In genomic region chr7:148684289-148684688, GRCh38 we compare ENCODE assay signal across 3 cellular contexts.
TF ChIP-seq lines count a peak whose summit lies in the region.

No MANE protein-coding gene starts in this region.

TF ChIP-seq in GM23338, 12 proteins besides CTCF, POLR2A, EP300 and RAD21 (continues in another document):
- TF ChIP-seq JUNB (IDR thresholded peaks at IDR 0.05; ENCODE audit: unreplicated experiment) (no peak), CREB1 (CRISPR knock-in tag; IDR thresholded peaks at IDR 0.05; ENCODE audit: low read depth) (no peak), ZNF331 (CRISPR knock-in tag; IDR thresholded peaks at IDR 0.05; ENCODE audit: low read depth) (no peak), NANOG (IDR thresholded peaks at IDR 0.05; ENCODE audit: borderline replicate concordance) (no peak), STAT1 (IDR thresholded peaks at IDR 0.05; ENCODE audit: unreplicated experiment) (no peak), POLR2AphosphoS5 (IDR thresholded peaks at IDR 0.05; ENCODE audit: low read depth) (no peak)
- TF ChIP-seq, protein P1, sequence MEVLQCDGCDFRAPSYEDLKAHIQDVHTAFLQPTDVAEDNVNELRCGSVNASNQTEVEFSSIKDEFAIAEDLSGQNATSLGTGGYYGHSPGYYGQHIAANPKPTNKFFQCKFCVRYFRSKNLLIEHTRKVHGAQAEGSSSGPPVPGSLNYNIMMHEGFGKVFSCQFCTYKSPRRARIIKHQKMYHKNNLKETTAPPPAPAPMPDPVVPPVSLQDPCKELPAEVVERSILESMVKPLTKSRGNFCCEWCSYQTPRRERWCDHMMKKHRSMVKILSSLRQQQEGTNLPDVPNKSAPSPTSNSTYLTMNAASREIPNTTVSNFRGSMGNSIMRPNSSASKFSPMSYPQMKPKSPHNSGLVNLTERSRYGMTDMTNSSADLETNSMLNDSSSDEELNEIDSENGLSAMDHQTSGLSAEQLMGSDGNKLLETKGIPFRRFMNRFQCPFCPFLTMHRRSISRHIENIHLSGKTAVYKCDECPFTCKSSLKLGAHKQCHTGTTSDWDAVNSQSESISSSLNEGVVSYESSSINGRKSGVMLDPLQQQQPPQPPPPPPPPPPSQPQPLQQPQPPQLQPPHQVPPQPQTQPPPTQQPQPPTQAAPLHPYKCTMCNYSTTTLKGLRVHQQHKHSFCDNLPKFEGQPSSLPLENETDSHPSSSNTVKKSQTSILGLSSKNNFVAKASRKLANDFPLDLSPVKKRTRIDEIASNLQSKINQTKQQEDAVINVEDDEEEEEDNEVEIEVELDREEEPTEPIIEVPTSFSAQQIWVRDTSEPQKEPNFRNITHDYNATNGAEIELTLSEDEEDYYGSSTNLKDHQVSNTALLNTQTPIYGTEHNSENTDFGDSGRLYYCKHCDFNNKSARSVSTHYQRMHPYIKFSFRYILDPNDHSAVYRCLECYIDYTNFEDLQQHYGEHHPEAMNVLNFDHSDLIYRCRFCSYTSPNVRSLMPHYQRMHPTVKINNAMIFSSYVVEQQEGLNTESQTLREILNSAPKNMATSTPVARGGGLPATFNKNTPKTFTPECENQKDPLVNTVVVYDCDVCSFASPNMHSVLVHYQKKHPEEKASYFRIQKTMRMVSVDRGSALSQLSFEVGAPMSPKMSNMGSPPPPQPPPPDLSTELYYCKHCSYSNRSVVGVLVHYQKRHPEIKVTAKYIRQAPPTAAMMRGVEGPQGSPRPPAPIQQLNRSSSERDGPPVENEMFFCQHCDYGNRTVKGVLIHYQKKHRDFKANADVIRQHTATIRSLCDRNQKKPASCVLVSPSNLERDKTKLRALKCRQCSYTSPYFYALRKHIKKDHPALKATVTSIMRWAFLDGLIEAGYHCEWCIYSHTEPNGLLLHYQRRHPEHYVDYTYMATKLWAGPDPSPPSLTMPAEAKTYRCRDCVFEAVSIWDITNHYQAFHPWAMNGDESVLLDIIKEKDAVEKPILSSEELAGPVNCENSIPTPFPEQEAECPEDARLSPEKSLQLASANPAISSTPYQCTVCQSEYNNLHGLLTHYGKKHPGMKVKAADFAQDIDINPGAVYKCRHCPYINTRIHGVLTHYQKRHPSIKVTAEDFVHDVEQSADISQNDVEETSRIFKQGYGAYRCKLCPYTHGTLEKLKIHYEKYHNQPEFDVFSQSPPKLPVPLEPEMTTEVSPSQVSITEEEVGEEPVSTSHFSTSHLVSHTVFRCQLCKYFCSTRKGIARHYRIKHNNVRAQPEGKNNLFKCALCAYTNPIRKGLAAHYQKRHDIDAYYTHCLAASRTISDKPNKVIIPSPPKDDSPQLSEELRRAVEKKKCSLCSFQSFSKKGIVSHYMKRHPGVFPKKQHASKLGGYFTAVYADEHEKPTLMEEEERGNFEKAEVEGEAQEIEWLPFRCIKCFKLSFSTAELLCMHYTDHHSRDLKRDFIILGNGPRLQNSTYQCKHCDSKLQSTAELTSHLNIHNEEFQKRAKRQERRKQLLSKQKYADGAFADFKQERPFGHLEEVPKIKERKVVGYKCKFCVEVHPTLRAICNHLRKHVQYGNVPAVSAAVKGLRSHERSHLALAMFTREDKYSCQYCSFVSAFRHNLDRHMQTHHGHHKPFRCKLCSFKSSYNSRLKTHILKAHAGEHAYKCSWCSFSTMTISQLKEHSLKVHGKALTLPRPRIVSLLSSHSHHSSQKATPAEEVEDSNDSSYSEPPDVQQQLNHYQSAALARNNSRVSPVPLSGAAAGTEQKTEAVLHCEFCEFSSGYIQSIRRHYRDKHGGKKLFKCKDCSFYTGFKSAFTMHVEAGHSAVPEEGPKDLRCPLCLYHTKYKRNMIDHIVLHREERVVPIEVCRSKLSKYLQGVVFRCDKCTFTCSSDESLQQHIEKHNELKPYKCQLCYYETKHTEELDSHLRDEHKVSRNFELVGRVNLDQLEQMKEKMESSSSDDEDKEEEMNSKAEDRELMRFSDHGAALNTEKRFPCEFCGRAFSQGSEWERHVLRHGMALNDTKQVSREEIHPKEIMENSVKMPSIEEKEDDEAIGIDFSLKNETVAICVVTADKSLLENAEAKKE (CRISPR knock-in tag; IDR thresholded peaks at IDR 0.05) = no peak

TF ChIP-seq in HCT116, 20 proteins besides CTCF, POLR2A, EP300 and RAD21:
- TF ChIP-seq POLR2AphosphoS5 (IDR thresholded peaks at IDR 0.05; ENCODE audit: low read depth, low read length) (no peak), SIN3A (IDR thresholded peaks at IDR 0.05; ENCODE audit: low read depth) (no peak), CBX3 (IDR thresholded peaks at IDR 0.05; ENCODE audit: low read depth) (no peak), EZH2 (IDR thresholded peaks at IDR 0.05) (no peak), ELF1 (IDR thresholded peaks at IDR 0.05; ENCODE audit: borderline replicate concordance, low read depth) (no peak), YY1 (IDR thresholded peaks at IDR 0.05; ENCODE audit: extremely low read depth, insufficient replicate concordance, low read depth, low read length) (no peak), REST (IDR thresholded peaks at IDR 0.05; ENCODE audit: low read depth) (no peak), ZNF274 (IDR thresholded peaks at IDR 0.05; ENCODE audit: low read depth, low read length) (no peak), SP1 (IDR thresholded peaks at IDR 0.05; ENCODE audit: low read depth) (no peak), TCF7L2 (IDR thresholded peaks at IDR 0.05; ENCODE audit: borderline replicate concordance, extremely low read depth, insufficient read depth, insufficient read length) (no peak), ZFX (IDR thresholded peaks at IDR 0.05) (no peak), EZH2phosphoT487 (IDR thresholded peaks at IDR 0.05; ENCODE audit: borderline replicate concordance) (no peak), JUND (IDR thresholded peaks at IDR 0.05) (no peak), FOSL1 (IDR thresholded peaks at IDR 0.05; ENCODE audit: low read depth) (no peak)

TF ChIP-seq in K562, 482 proteins besides CTCF, POLR2A, EP300 and RAD21:
- TF ChIP-seq TFAP4 (CRISPR knock-in tag; IDR thresholded peaks at IDR 0.05; ENCODE audit: borderline replicate concordance) (peak; percentile 27; the same call in 1 of the 2 replicates), SMARCB1 (IDR thresholded peaks at IDR 0.05; ENCODE audit: insufficient read length, low read depth) (no peak), HNRNPUL1 (IDR thresholded peaks at IDR 0.05; ENCODE audit: low read length) (no peak), IRF9 (tag; IDR thresholded peaks at IDR 0.05) (no peak)
- TF ChIP-seq, protein P2, sequence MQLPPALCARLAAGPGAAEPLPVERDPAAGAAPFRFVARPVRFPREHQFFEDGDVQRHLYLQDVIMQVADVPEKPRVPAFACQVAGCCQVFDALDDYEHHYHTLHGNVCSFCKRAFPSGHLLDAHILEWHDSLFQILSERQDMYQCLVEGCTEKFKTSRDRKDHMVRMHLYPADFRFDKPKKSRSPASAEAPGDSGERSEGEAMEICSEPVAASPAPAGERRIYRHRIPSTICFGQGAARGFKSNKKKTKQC (CRISPR knock-in tag; IDR thresholded peaks at IDR 0.05) = no peak
